Comparison of ENCODE assay signal across 1 cellular context in the genomic region with DNA sequence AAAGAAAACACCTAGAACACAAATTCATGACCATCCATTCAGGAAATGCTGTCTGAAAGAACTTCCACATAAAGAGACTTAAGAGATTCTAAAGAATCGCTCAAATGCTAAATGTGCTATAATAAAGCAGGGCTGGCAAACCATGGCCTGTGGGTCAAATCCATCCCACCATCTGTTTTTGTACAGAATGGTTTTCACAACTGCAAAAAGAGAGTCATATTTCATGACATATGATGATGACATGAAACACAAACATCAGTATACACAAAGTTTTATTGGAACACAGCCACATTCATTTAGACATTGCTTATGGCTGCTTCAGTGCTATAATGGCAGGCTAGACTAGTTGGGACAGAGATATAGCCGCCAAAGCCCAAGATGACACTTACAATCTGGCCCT.
TF ChIP-seq lines count a peak whose summit lies in the region.

No MANE protein-coding gene starts in this region.

TF ChIP-seq in IMR-90, 13 proteins besides CTCF, POLR2A, EP300 and RAD21:
- TF ChIP-seq, protein P1, sequence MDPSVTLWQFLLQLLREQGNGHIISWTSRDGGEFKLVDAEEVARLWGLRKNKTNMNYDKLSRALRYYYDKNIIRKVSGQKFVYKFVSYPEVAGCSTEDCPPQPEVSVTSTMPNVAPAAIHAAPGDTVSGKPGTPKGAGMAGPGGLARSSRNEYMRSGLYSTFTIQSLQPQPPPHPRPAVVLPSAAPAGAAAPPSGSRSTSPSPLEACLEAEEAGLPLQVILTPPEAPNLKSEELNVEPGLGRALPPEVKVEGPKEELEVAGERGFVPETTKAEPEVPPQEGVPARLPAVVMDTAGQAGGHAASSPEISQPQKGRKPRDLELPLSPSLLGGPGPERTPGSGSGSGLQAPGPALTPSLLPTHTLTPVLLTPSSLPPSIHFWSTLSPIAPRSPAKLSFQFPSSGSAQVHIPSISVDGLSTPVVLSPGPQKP (IDR thresholded peaks at IDR 0.05; ENCODE audit: borderline replicate concordance, low read depth, low read length), result no peak
- TF ChIP-seq RFX5 (IDR thresholded peaks at IDR 0.05; ENCODE audit: low read depth, low read length) (no peak), MAZ (IDR thresholded peaks at IDR 0.05; ENCODE audit: borderline replicate concordance, low read depth, low read length) (no peak), NFE2L2 (IDR thresholded peaks at IDR 0.05; ENCODE audit: low read depth, low read length) (no peak), CHD1 (IDR thresholded peaks at IDR 0.05; ENCODE audit: low read depth, low read length) (no peak), FOS (IDR thresholded peaks at IDR 0.05; ENCODE audit: low read depth, low read length) (no peak), CEBPB (IDR thresholded peaks at IDR 0.05; ENCODE audit: low read depth, low read length) (no peak), RCOR1 (IDR thresholded peaks at IDR 0.05; ENCODE audit: insufficient replicate concordance, low read length) (no peak), MXI1 (IDR thresholded peaks at IDR 0.05; ENCODE audit: borderline replicate concordance, low read depth, low read length) (no peak), BHLHE40 (IDR thresholded peaks at IDR 0.05; ENCODE audit: low read depth, low read length) (no peak), MAFK (IDR thresholded peaks at IDR 0.05; ENCODE audit: low read depth, low read length) (no peak), SMC3 (IDR thresholded peaks at IDR 0.05; ENCODE audit: low read depth, low read length) (no peak)
- TF ChIP-seq, protein P2, sequence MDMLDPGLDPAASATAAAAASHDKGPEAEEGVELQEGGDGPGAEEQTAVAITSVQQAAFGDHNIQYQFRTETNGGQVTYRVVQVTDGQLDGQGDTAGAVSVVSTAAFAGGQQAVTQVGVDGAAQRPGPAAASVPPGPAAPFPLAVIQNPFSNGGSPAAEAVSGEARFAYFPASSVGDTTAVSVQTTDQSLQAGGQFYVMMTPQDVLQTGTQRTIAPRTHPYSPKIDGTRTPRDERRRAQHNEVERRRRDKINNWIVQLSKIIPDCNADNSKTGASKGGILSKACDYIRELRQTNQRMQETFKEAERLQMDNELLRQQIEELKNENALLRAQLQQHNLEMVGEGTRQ (IDR thresholded peaks at IDR 0.05; ENCODE audit: low read depth, low read length), result no peak
